ENCODE assay signal across 20 cellular contexts in genomic region chr11:102116453-102117205, GRCh38. TPM values are rescaled to one million over a fixed set of nuclear protein-coding genes. Genes with fewer than 3 reads are reported as not detected.
DNase-seq lines count a peak whose midpoint lies in the region; ATAC-seq, FAIRE-seq and TF ChIP-seq lines count a peak whose summit lies in the region.
"Had no signal": no experiment of that assay in that cellular context is flagged by ENCODE, and none has a peak within 500 bp of the region (broad histone marks: within the 10 kb centered on the region; RNA-seq: fewer than 3 reads in every experiment).

No MANE protein-coding gene starts in this region.

- no peak overlapping the region for H3K27ac Mint-ChIP-seq in T-helper 2 cell treated with Interferon-gamma antibody and Interleukin-4, amounts not matched to agents 5 μg/mL and 100 μg/mL, for 36 hours
- H3K27ac Mint-ChIP-seq: CD8-positive, alpha-beta memory T cell had no signal

- H3K79me2 ChIP-seq in osteoblast (ENCODE audit: insufficient read depth, low read length), result peaks cover 98% of the 10 kb centered on the region

- no peak for TF ChIP-seq RAD21 in A549 (conservative IDR thresholded peaks at IDR 0.05 in 1 of 2, IDR thresholded peaks at IDR 0.05 in 1 of 2)

- no peak for TF ChIP-seq EP300 in A549 (IDR thresholded peaks at IDR 0.05)

- TF ChIP-seq CTCF in A549 (IDR thresholded peaks at IDR 0.05) (no peak), fibroblast of pulmonary artery (IDR thresholded peaks at IDR 0.05; ENCODE audit: low read length, missing control alignments) (no peak), osteoblast (IDR thresholded peaks at IDR 0.05; ENCODE audit: extremely low read depth, low read depth, low read length) (no peak)

- H4K20me1 ChIP-seq in osteoblast (ENCODE audit: insufficient read depth, low read length), result peaks cover 33% of the 10 kb centered on the region

- no peak for FAIRE-seq in A549 (lab: Jason Lieb, UNC)

- H3K36me3 Mint-ChIP-seq in T-helper 2 cell treated with Interferon-gamma antibody and Interleukin-4, amounts not matched to agents 5 μg/mL and 100 μg/mL, for 36 hours (ENCODE audit: low read depth), result no peaks in the 10 kb centered on the region

- CTCF ChIA-PET in A549 (lab: Yijun Ruan, JAX), result no interaction called here

- TF ChIP-seq POLR2A in A549 (IDR thresholded peaks at IDR 0.05; ENCODE audit: low read length), result no peak

- DNase-seq in A549 (ENCODE audit: low read depth in 1 of 2, low spot score in 1 of 2) (peak in 1 of 2 experiments; percentile 23), NCI-H226 (peak; percentile 85), fibroblast of pulmonary artery (ENCODE audit: low read depth) (peak; percentile 57), osteoblast (ENCODE audit: insufficient read length, low spot score, missing footprints) (no peak), NCI-H526 (lab: John Stamatoyannopoulos, UW) (no peak), RPMI8226 (no peak), occipital lobe (lab: John Stamatoyannopoulos, UW) (no peak)
- no peak for DNase-seq in T-helper 2 cell treated with Interferon-gamma antibody and Interleukin-4, amounts not matched to agents 5 μg/mL and 100 μg/mL, for 36 hours (ENCODE audit: low spot score)
- DNase-seq: activated CD4-positive, CD25-positive, alpha-beta regulatory T cell; activated naive CD4-positive, alpha-beta T cell; CD8-positive, alpha-beta memory T cell; esophagus squamous epithelium; GOT3; MM.1S; NCI-H2029 treated with DMSO at 0.1 percent for 48 hours; NCI-H748 treated with DMSO at 0.1 percent for 48 hours; sigmoid colon; stimulated activated CD4-positive, alpha-beta T cell treated with anti-CD3 and anti-CD28 coated beads, Interleukin-4, amount 100 ng/mL, for 24 hours; upper lobe of right lung had no signal

- POLR2A ChIA-PET in A549 (lab: Yijun Ruan, JAX), result no interaction called here

- ATAC-seq in A549, result no peak
- ATAC-seq: upper lobe of right lung had no signal

- peaks cover 15% of the 10 kb centered on the region for H3K36me3 ChIP-seq in osteoblast (ENCODE audit: insufficient read depth, low read length)
- H3K36me3 ChIP-seq: neutrophil had no signal

- peaks cover 7% of the 10 kb centered on the region for H3K4me1 Mint-ChIP-seq in T-helper 2 cell treated with Interferon-gamma antibody and Interleukin-4, amounts not matched to agents 5 μg/mL and 100 μg/mL, for 36 hours (ENCODE audit: low read depth)

- H2AFZ ChIP-seq in osteoblast (ENCODE audit: low read length), result no peak overlapping the region

- H3K9me3 ChIP-seq in A549 (no peaks in the 10 kb centered on the region), osteoblast (ENCODE audit: low read depth, low read length) (no peaks in the 10 kb centered on the region)
- H3K9me3 ChIP-seq: esophagus squamous epithelium, neutrophil, sigmoid colon, upper lobe of right lung had no signal

- H3K4me2 ChIP-seq in A549 (peak overlapping the region; percentile 84), osteoblast (ENCODE audit: insufficient read depth, low read length) (peak overlapping the region; percentile 55)

- H3K4me1 ChIP-seq in A549 (peaks cover 74% of the 10 kb centered on the region), osteoblast (ENCODE audit: insufficient read depth, low read length) (peaks cover 77% of the 10 kb centered on the region)

- H3K27ac ChIP-seq in A549, result peak overlapping the region; percentile 74 to 99
- peak overlapping the region; percentile 62 for H3K27ac ChIP-seq in osteoblast (ENCODE audit: low read depth, low read length)
- H3K27ac ChIP-seq: neutrophil, sigmoid colon, upper lobe of right lung had no signal

- no peaks in the 10 kb centered on the region for H3K9me3 Mint-ChIP-seq in T-helper 2 cell treated with Interferon-gamma antibody and Interleukin-4, amounts not matched to agents 5 μg/mL and 100 μg/mL, for 36 hours
- H3K9me3 Mint-ChIP-seq: CD8-positive, alpha-beta memory T cell had no signal

- 29% methylated on average over 2 of the region's 2 CpGs for WGBS in A549 (ENCODE audit: missing lambda C conversion rate)

- H3K4me3 ChIP-seq in A549 (peak overlapping the region; percentile 20; the same call in 1 of the 3 replicates), fibroblast of pulmonary artery (replicated peaks; ENCODE audit: low read depth, low read length) (peak overlapping the region; percentile 33), osteoblast (ENCODE audit: insufficient read depth, low read length) (no peak overlapping the region)
- H3K4me3 ChIP-seq: esophagus squamous epithelium, sigmoid colon, upper lobe of right lung had no signal

- H3K27me3 Mint-ChIP-seq in T-helper 2 cell treated with Interferon-gamma antibody and Interleukin-4, amounts not matched to agents 5 μg/mL and 100 μg/mL, for 36 hours (ENCODE audit: low read depth), result peaks cover 54% of the 10 kb centered on the region

- H3K4me3 Mint-ChIP-seq in T-helper 2 cell treated with Interferon-gamma antibody and Interleukin-4, amounts not matched to agents 5 μg/mL and 100 μg/mL, for 36 hours, result no peak overlapping the region
- H3K4me3 Mint-ChIP-seq: CD8-positive, alpha-beta memory T cell had no signal

- no peaks in the 10 kb centered on the region for H3K27me3 ChIP-seq in osteoblast (ENCODE audit: insufficient read depth, low read length)
- H3K27me3 ChIP-seq: esophagus squamous epithelium, sigmoid colon had no signal

TF ChIP-seq in A549, 52 proteins besides CTCF, POLR2A, EP300 and RAD21 (continues in another document):
- TF ChIP-seq, protein P1, sequence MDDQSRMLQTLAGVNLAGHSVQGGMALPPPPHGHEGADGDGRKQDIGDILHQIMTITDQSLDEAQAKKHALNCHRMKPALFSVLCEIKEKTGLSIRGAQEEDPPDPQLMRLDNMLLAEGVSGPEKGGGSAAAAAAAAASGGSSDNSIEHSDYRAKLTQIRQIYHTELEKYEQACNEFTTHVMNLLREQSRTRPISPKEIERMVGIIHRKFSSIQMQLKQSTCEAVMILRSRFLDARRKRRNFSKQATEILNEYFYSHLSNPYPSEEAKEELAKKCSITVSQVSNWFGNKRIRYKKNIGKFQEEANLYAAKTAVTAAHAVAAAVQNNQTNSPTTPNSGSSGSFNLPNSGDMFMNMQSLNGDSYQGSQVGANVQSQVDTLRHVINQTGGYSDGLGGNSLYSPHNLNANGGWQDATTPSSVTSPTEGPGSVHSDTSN (IDR thresholded peaks at IDR 0.05), result no peak
- TF ChIP-seq FOSB (CRISPR knock-in tag; IDR thresholded peaks at IDR 0.05), result no peak
- TF ChIP-seq MAZ (IDR thresholded peaks at IDR 0.05; ENCODE audit: borderline replicate concordance, low read depth, low read length), result no peak
- TF ChIP-seq ZNF302 (CRISPR knock-in tag; IDR thresholded peaks at IDR 0.05), result no peak
- TF ChIP-seq SREBF2 (IDR thresholded peaks at IDR 0.05), result no peak
- TF ChIP-seq, protein P2, sequence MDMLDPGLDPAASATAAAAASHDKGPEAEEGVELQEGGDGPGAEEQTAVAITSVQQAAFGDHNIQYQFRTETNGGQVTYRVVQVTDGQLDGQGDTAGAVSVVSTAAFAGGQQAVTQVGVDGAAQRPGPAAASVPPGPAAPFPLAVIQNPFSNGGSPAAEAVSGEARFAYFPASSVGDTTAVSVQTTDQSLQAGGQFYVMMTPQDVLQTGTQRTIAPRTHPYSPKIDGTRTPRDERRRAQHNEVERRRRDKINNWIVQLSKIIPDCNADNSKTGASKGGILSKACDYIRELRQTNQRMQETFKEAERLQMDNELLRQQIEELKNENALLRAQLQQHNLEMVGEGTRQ (IDR thresholded peaks at IDR 0.05), result no peak
- no peak for TF ChIP-seq FOSL2 (IDR thresholded peaks at IDR 0.05)
- TF ChIP-seq FOSL2 (CRISPR knock-in tag; IDR thresholded peaks at IDR 0.05), result no peak
- TF ChIP-seq RNF2 (IDR thresholded peaks at IDR 0.05; ENCODE audit: borderline replicate concordance, low read depth), result no peak
- TF ChIP-seq JUN (IDR thresholded peaks at IDR 0.05), result no peak
- TF ChIP-seq NFE2L2 (conservative IDR thresholded peaks at IDR 0.05; ENCODE audit: low read length), result no peak
- TF ChIP-seq REST (IDR thresholded peaks at IDR 0.05), result no peak

RNA-seq across cellular contexts. Expression of gene YAP1, which starts 6.4 kb away (rescaled TPM):
- polyA plus RNA-seq in A549 (2011; rRNA removed) (48.0 and 73.6 TPM in 2 replicates), A549 (2017; fragmentation: RNase III; extraction: RNeasy Plus Mini Kit Qiagen cat#74134 plus additional on column Dnase treatment) (36.4 to 40.4 TPM (median 39.6 TPM) in 3 replicates)
- 23.1 and 30.4 TPM in 2 replicates for polyA plus RNA-seq in A549 (2012; cell fraction: cytosol; rRNA removed)
- polyA plus RNA-seq in A549 (2012; cell fraction: nucleus; rRNA removed), result 25.1 and 25.8 TPM in 2 replicates
- polyA minus RNA-seq in A549 (2011; rRNA and poly(A)+ RNA removed), result 140 and 142 TPM in 2 replicates
- total RNA-seq in osteoblast (156 and 174 TPM in 2 replicates), occipital lobe (18.7 TPM)

Comparison
In these comparisons a context has a peak if more than half of its experiments do, and no peak if none do; other contexts are left out.
1. DNase-seq: peak in NCI-H226 (single experiment) and fibroblast of pulmonary artery (single experiment); none in osteoblast (single experiment), NCI-H526 (0 of 2), RPMI8226 (single experiment), T-helper 2 cell treated with Interferon-gamma antibody and Interleukin-4, amounts not matched to agents 5 μg/mL and 100 μg/mL, for 36 hours (single experiment) and occipital lobe (single experiment).